Comparison of ENCODE assay signal across 35 cellular contexts in genomic region chr7:138584696-138585095, GRCh38.
"Had no signal": no experiment of that assay in that cellular context is flagged by ENCODE, and none has a peak within 500 bp of the region (broad histone marks: within the 10 kb centered on the region; RNA-seq: fewer than 3 reads in every experiment).

No MANE protein-coding gene starts in this region.

- H3K4me3 ChIP-seq: ascending aorta, body of pancreas, breast epithelium, Peyer's patch, SJSA1 had no signal

- H3K9me3 Mint-ChIP-seq: activated CD4-positive, alpha-beta memory T cell treated with anti-CD3 and anti-CD28 coated beads, Interleukin-2, amount 10 ng/mL, durations not matched to agents 7 days and 5 days; activated naive CD8-positive, alpha-beta T cell treated with anti-CD3 and anti-CD28 coated beads, Interleukin-2, amount 50 U/mL, for 24 hours had no signal

- H3K4me1 Mint-ChIP-seq: activated CD4-positive, alpha-beta memory T cell treated with anti-CD3 and anti-CD28 coated beads, Interleukin-2, amount 10 ng/mL, durations not matched to agents 7 days and 5 days; activated CD8-positive, alpha-beta memory T cell treated with anti-CD3 and anti-CD28 coated beads, Interleukin-2, amount 10 ng/mL, durations not matched to agents 7 days and 5 days; activated naive CD8-positive, alpha-beta T cell treated with anti-CD3 and anti-CD28 coated beads, Interleukin-2, amount 50 U/mL, for 24 hours; T-helper 17 cell had no signal

- H3K27me3 Mint-ChIP-seq: activated CD4-positive, alpha-beta memory T cell treated with anti-CD3 and anti-CD28 coated beads, Interleukin-2, amount 10 ng/mL, durations not matched to agents 7 days and 5 days; activated CD8-positive, alpha-beta memory T cell treated with anti-CD3 and anti-CD28 coated beads, Interleukin-2, amount 10 ng/mL, durations not matched to agents 7 days and 5 days; activated naive CD8-positive, alpha-beta T cell; activated naive CD8-positive, alpha-beta T cell treated with anti-CD3 and anti-CD28 coated beads, Interleukin-2, amount 50 U/mL, for 24 hours; T-helper 17 cell had no signal

- ATAC-seq: activated CD8-positive, alpha-beta memory T cell treated with anti-CD3 and anti-CD28 coated beads, Interleukin-2, amount 10 ng/mL, durations not matched to agents 7 days and 5 days; activated naive CD8-positive, alpha-beta T cell treated with anti-CD3 and anti-CD28 coated beads, Interleukin-2, amount 50 U/mL, for 24 hours; body of pancreas; PC-3; T-helper 17 cell had no signal

- H3K27ac Mint-ChIP-seq: activated CD4-positive, alpha-beta memory T cell treated with anti-CD3 and anti-CD28 coated beads, Interleukin-2, amount 10 ng/mL, durations not matched to agents 7 days and 5 days; activated CD8-positive, alpha-beta memory T cell treated with anti-CD3 and anti-CD28 coated beads, Interleukin-2, amount 10 ng/mL, durations not matched to agents 7 days and 5 days; activated naive CD8-positive, alpha-beta T cell; activated naive CD8-positive, alpha-beta T cell treated with anti-CD3 and anti-CD28 coated beads, Interleukin-2, amount 50 U/mL, for 24 hours; T-helper 17 cell had no signal

- H3K4me3 Mint-ChIP-seq: activated CD4-positive, alpha-beta memory T cell treated with anti-CD3 and anti-CD28 coated beads, Interleukin-2, amount 10 ng/mL, durations not matched to agents 7 days and 5 days; activated CD8-positive, alpha-beta memory T cell treated with anti-CD3 and anti-CD28 coated beads, Interleukin-2, amount 10 ng/mL, durations not matched to agents 7 days and 5 days; activated naive CD8-positive, alpha-beta T cell; activated naive CD8-positive, alpha-beta T cell treated with anti-CD3 and anti-CD28 coated beads, Interleukin-2, amount 50 U/mL, for 24 hours; T-helper 17 cell had no signal

- DNase-seq: activated CD4-positive, alpha-beta memory T cell treated with anti-CD3 and anti-CD28 coated beads, Interleukin-2, amount 10 ng/mL, durations not matched to agents 7 days and 5 days; activated CD4-positive, alpha-beta T cell treated with anti-CD3 and anti-CD28 coated beads for 1 hour; activated CD4-positive, alpha-beta T cell treated with anti-CD3 and anti-CD28 coated beads for 48 hours; activated CD4-positive, CD25-positive, alpha-beta regulatory T cell; activated CD8-positive, alpha-beta memory T cell treated with anti-CD3 and anti-CD28 coated beads for 24 hours; activated CD8-positive, alpha-beta memory T cell treated with anti-CD3 and anti-CD28 coated beads, Interleukin-2, amount 10 ng/mL, durations not matched to agents 7 days and 5 days; activated CD8-positive, alpha-beta memory T cell treated with anti-CD3 and anti-CD28 coated beads, Interleukin-2, amount 50 U/mL, for 48 hours; activated effector memory CD4-positive, alpha-beta T cell treated with Interleukin-2 at 50 U/mL for 16 hours; activated naive CD8-positive, alpha-beta T cell treated with anti-CD3 and anti-CD28 coated beads, Interleukin-2, amount 50 U/mL, for 24 hours; activated T-cell treated with anti-CD3 and anti-CD28 coated beads, Interleukin-2, amount 50 U/mL, for 48 hours; amniotic stem cell; body of pancreas; cerebellar nuclear complex; NCI-H1105; NCI-H1417 treated with DMSO at 0.1 percent for 48 hours; NCI-H187 treated with DMSO at 0.1 percent for 48 hours; NCI-H2081; NCI-H2171 treated with DMSO at 0.1 percent for 48 hours; NCI-H2227 treated with DMSO at 0.1 percent for 48 hours; NCI-H446; NCI-H510A treated with DMSO at 0.1 percent for 48 hours; NCI-H69; NK-92 treated with Interleukin-12 subunit alpha and Interleukin-12 subunit beta, amount 100 ng/mL, for 24 hours; PC-3; Peyer's patch; RPMI8226; SHP77 treated with DMSO at 0.1 percent for 48 hours; SK-N-SH; T-helper 17 cell; T-helper 9 cell; WERI-Rb-1 had no signal
